8 cellular contexts compared by ENCODE assay signal in genomic region chr19:56839665-56840451, GRCh38. TPM values are rescaled to one million over a fixed set of nuclear protein-coding genes. Genes with fewer than 3 reads are reported as not detected.
DNase-seq lines count a peak whose midpoint lies in the region; ATAC-seq and TF ChIP-seq lines count a peak whose summit lies in the region.

No MANE protein-coding gene starts in this region.

- TF ChIP-seq CTCF in activated CD8-positive, alpha-beta T cell treated with anti-CD3 and anti-CD28 coated beads for 36 hours (IDR thresholded peaks at IDR 0.05): no peak

- H3K27me3 Mint-ChIP-seq in activated CD8-positive, alpha-beta T cell treated with anti-CD3 and anti-CD28 coated beads for 36 hours: peaks cover 24% of the 10 kb centered on the region

- POLR2A ChIA-PET in activated CD8-positive, alpha-beta T cell treated with anti-CD3 and anti-CD28 coated beads for 36 hours (lab: Charles Lee): no interaction called here

- H3K36me3 Mint-ChIP-seq in activated CD8-positive, alpha-beta T cell treated with anti-CD3 and anti-CD28 coated beads for 36 hours (ENCODE audit: low read depth): peaks cover 26% of the 10 kb centered on the region

- CTCF ChIA-PET in activated CD8-positive, alpha-beta T cell treated with anti-CD3 and anti-CD28 coated beads for 36 hours (lab: Charles Lee): no interaction called here

- peaks cover 36% of the 10 kb centered on the region for H3K9me3 Mint-ChIP-seq in activated CD8-positive, alpha-beta T cell treated with anti-CD3 and anti-CD28 coated beads for 36 hours

- DNase-seq in DMS114 treated with DMSO at 0.1 percent for 48 hours (lab: John Stamatoyannopoulos, UW; ENCODE audit: unreplicated experiment): peak; percentile 100
- DNase-seq in activated CD8-positive, alpha-beta T cell treated with anti-CD3 and anti-CD28 coated beads for 36 hours: peak; percentile 35
- peak; percentile 93 for DNase-seq in cardiac septum (ENCODE audit: low spot score)
- peak; percentile 32 for DNase-seq in pulmonary artery endothelial cell (ENCODE audit: low read depth, low spot score)
- DNase-seq in A172 (ENCODE audit: low spot score): no peak
- DNase-seq in NCI-H748 treated with DMSO at 0.1 percent for 48 hours (lab: John Stamatoyannopoulos, UW): no peak

- no peak overlapping the region for H3K27ac Mint-ChIP-seq in activated CD8-positive, alpha-beta T cell treated with anti-CD3 and anti-CD28 coated beads for 36 hours

- H3K4me1 Mint-ChIP-seq in activated CD8-positive, alpha-beta T cell treated with anti-CD3 and anti-CD28 coated beads for 36 hours (ENCODE audit: low read depth): peaks cover 2% of the 10 kb centered on the region

- ATAC-seq in activated CD8-positive, alpha-beta T cell treated with anti-CD3 and anti-CD28 coated beads for 36 hours: peak; percentile 42
- ATAC-seq in HG03039 (IDR thresholded peaks at IDR 0.05; ENCODE audit: unreplicated experiment): no peak
- ATAC-seq in GM18909 (IDR thresholded peaks at IDR 0.05; ENCODE audit: poor library complexity, unreplicated experiment): no peak

- no peak overlapping the region for H3K4me3 Mint-ChIP-seq in activated CD8-positive, alpha-beta T cell treated with anti-CD3 and anti-CD28 coated beads for 36 hours

- intact Hi-C loops in activated CD8-positive, alpha-beta T cell treated with anti-CD3 and anti-CD28 coated beads for 36 hours (cut with micrococcal nuclease): no loop called here
- intact Hi-C loops in cardiac septum (cut with DNase I): loop anchor here (5.0 kb wide), 1 partner anchor 93 kb away; no protein-coding TSS in a partner anchor

RNA-seq across cellular contexts. Expression of gene PEG3, which starts 0.7 kb away (rescaled TPM):
- under 1 TPM; 0.09 to 0.16 TPM for total RNA-seq in activated CD8-positive, alpha-beta T cell treated with anti-CD3 and anti-CD28 coated beads for 36 hours
- total RNA-seq in cardiac septum (7.2 TPM), pulmonary artery endothelial cell (0.79 and 4.5 TPM in 2 replicates)
- not detected in 2 replicates for total RNA-seq in A172 (2014; rRNA removed; shearing (Covaris generic))

RNA-seq across cellular contexts. Expression of gene ZIM2, which starts 0.7 kb away (rescaled TPM):
- not detected for total RNA-seq in activated CD8-positive, alpha-beta T cell treated with anti-CD3 and anti-CD28 coated beads for 36 hours
- total RNA-seq in cardiac septum (not detected), pulmonary artery endothelial cell (0.46 TPM in 1 of 2 replicates, not detected in the other)
- total RNA-seq in A172 (2014; rRNA removed; shearing (Covaris generic)): not detected in 2 replicates

Comparison
In these comparisons a context has a peak if more than half of its experiments do, and no peak if none do; other contexts are left out.
1. DNase-seq: peak in DMS114 treated with DMSO at 0.1 percent for 48 hours (single experiment), activated CD8-positive, alpha-beta T cell treated with anti-CD3 and anti-CD28 coated beads for 36 hours (single experiment), cardiac septum (single experiment) and pulmonary artery endothelial cell (single experiment); none in A172 (single experiment) and NCI-H748 treated with DMSO at 0.1 percent for 48 hours (single experiment).